ENCODE assay signal across 8 cellular contexts in the genomic region with DNA sequence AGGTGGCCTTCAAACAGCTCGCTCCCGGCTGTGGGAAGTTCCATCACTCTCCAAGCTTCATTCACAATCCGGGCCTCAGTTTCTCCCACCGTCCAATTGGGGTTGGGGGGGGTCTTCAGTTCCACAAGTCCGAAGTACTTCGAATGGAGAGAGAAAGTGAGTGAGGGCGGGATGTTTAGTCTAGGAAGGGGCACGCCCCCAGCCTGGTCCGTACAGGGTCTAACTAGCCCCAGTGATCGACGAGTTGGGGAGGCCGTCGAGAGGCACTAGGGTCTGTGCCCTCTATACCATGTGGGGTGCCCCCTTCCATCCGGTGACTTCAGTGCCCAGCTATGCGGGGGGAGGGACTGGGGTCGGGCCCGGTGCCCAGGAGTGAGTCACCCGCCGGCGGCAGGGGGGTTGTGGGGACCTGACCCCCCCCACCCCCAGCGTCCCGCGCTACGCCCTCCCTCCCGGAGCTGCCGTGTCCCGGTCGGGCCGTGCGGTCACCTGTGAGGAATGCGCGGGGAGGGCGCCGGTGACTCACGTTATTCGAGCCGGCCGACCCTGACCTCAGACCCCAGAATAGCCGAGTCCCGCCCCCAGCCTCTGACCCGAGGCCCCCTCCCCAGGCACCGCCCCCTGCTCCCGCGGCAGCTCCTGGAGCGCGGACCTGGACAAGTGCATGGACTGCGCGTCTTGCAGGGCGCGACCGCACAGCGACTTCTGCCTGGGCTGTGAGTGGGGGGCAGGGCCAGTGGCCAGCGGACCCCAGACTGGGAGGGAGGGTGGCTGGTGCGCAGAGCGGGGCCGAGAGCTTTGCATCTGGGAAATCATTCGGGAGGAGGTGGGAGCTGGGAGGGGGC. TPM values are rescaled to one million over a fixed set of nuclear protein-coding genes. Genes with fewer than 3 reads are reported as not detected.
DNase-seq lines count a peak whose midpoint lies in the region; TF ChIP-seq lines count a peak whose summit lies in the region.

No MANE protein-coding gene starts in this region.

- H3K4me1 ChIP-seq in SJCRH30, result peaks cover 12% of the 10 kb centered on the region
- H3K4me1 ChIP-seq in adipocyte (ENCODE audit: control insufficient read depth, insufficient read depth, low read length), result peaks cover 23% of the 10 kb centered on the region
- peaks cover 18% of the 10 kb centered on the region for H3K4me1 ChIP-seq in parathyroid adenoma

- intact Hi-C loops in cardiac septum (cut with DNase I), result loop anchor here (2.0 kb wide), 1 partner anchor 16 kb away; no protein-coding TSS in a partner anchor

- H3K79me2 ChIP-seq in parathyroid adenoma, result no peaks in the 10 kb centered on the region

- H3K9ac ChIP-seq in adipocyte (ENCODE audit: low read length) (peak overlapping the region; percentile 100), parathyroid adenoma (peak overlapping the region; percentile 43)

- H3K4me3 ChIP-seq in SJCRH30 (peak overlapping the region; percentile 95), adipocyte (ENCODE audit: low read length) (peak overlapping the region; percentile 96), parathyroid adenoma (ENCODE audit: low read depth, low read length) (peak overlapping the region; percentile 73)

- H3K27me3 ChIP-seq in SJCRH30, result no peaks in the 10 kb centered on the region
- peaks cover 11% of the 10 kb centered on the region for H3K27me3 ChIP-seq in adipocyte (replicated peaks; ENCODE audit: control insufficient read depth, insufficient read depth, low read length)
- no peaks in the 10 kb centered on the region for H3K27me3 ChIP-seq in parathyroid adenoma (ENCODE audit: control insufficient read depth, insufficient read depth, low read length)

- peaks cover 7% of the 10 kb centered on the region for H3K36me3 ChIP-seq in SJCRH30
- peaks cover 2% of the 10 kb centered on the region for H3K36me3 ChIP-seq in adipocyte (ENCODE audit: control insufficient read depth, insufficient read depth, low read length, severe bottlenecking)
- H3K36me3 ChIP-seq in parathyroid adenoma (ENCODE audit: control insufficient read depth, insufficient read depth, low read length), result no peaks in the 10 kb centered on the region

- H3K4me2 ChIP-seq in parathyroid adenoma (ENCODE audit: low read length), result peak overlapping the region; percentile 99

- peak overlapping the region; percentile 81 for H2AFZ ChIP-seq in parathyroid adenoma

- H3K9me3 ChIP-seq in SJCRH30 (replicated peaks) (no peaks in the 10 kb centered on the region), adipocyte (ENCODE audit: control insufficient read depth, low read length) (no peaks in the 10 kb centered on the region), parathyroid adenoma (ENCODE audit: control insufficient read depth, low read length) (no peaks in the 10 kb centered on the region)

- H3K27ac ChIP-seq in SJCRH30, result peak overlapping the region; percentile 95
- H3K27ac ChIP-seq in parathyroid adenoma, result peak overlapping the region; percentile 97

- TF ChIP-seq CTCF in parathyroid adenoma (IDR thresholded peaks at IDR 0.05), result no peak

- peak; percentile 78 for DNase-seq in DMS53 (lab: John Stamatoyannopoulos, UW)
- no peak for DNase-seq in DMS53 treated with DMSO at 0.1 percent for 48 hours (lab: John Stamatoyannopoulos, UW; ENCODE audit: unreplicated experiment)
- DNase-seq in SJCRH30, result peak; percentile 68 to 87
- peak; percentile 88 for DNase-seq in adipocyte (ENCODE audit: low read depth)
- peak; percentile 92 for DNase-seq in cardiac septum (ENCODE audit: low spot score)
- DNase-seq in KBM-7, result no peak
- DNase-seq in pons (ENCODE audit: low spot score), result no peak

- in situ Hi-C loops in KBM-7 (cut with MboI; ENCODE audit: low pct_unique_long_range_greater_than_20kb, low sequenced_read_pairs), result no loop called here

RNA-seq across cellular contexts. Expression of a gene that starts 0.7 kb away (rescaled TPM):
- total RNA-seq in SJCRH30 (2014; rRNA removed; shearing (Covaris generic)), result 29.0 and 32.1 TPM in 2 replicates
- 229 TPM for total RNA-seq in cardiac septum

RNA-seq across cellular contexts. Expression of a gene that starts 2.8 kb away (rescaled TPM):
- total RNA-seq in SJCRH30 (2014; rRNA removed; shearing (Covaris generic)), result not detected in 2 replicates
- 0.16 TPM for total RNA-seq in cardiac septum

RNA-seq across cellular contexts. Expression of a gene that starts 2.9 kb away (rescaled TPM):
- 16.8 and 18.9 TPM in 2 replicates for total RNA-seq in SJCRH30 (2014; rRNA removed; shearing (Covaris generic))
- total RNA-seq in cardiac septum, result 41.3 TPM

RNA-seq across cellular contexts. Expression of a gene that starts 3.0 kb away (rescaled TPM):
- total RNA-seq in SJCRH30 (2014; rRNA removed; shearing (Covaris generic)), result 25.5 and 29.4 TPM in 2 replicates
- 13.9 TPM for total RNA-seq in cardiac septum

RNA-seq across cellular contexts. Expression of a gene that starts 8.1 kb away (rescaled TPM):
- total RNA-seq in SJCRH30 (2014; rRNA removed; shearing (Covaris generic)), result not detected in 2 replicates
- total RNA-seq in cardiac septum, result 2.3 TPM

Comparison
In these comparisons a context has a peak if more than half of its experiments do, and no peak if none do; other contexts are left out.
1. DNase-seq: peak in DMS53 (single experiment), SJCRH30 (2 of 2), adipocyte (single experiment) and cardiac septum (single experiment); none in DMS53 treated with DMSO at 0.1 percent for 48 hours (single experiment), KBM-7 (single experiment) and pons (single experiment).
2. Peak in every context shown above with its lines, with median percentiles within 50 percentile points of each other: H3K4me3 ChIP-seq.